In the genomic region with DNA sequence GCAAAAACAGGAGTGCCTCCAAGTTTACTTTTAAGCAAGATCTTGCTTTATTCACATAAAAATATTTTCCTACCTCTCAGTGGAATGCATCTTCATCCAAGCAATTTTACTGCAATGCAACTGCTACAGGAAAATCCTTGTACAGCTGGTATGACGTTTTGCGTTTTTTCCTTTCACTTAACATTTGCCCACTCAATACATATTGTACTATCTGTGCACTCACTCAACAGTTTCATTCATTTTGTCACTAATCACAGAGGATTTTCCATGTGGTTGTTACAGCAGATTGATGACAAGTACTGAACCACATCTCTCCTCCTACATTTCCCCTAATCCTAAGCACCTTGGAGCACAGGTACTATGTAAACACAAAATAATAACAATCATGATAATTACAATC, we compare ENCODE assay signal across 16 cellular contexts.
"Had no signal": no experiment of that assay in that cellular context is flagged by ENCODE, and none has a peak within 500 bp of the region (broad histone marks: within the 10 kb centered on the region; RNA-seq: fewer than 3 reads in every experiment).

No MANE protein-coding gene starts in this region.

- H3K4me1 Mint-ChIP-seq: activated CD4-positive, alpha-beta T cell treated with anti-CD3 and anti-CD28 coated beads, Interleukin-2, amount 10 ng/mL, durations not matched to agents 24 days and 14 days; activated naive CD8-positive, alpha-beta T cell treated with anti-CD3 and anti-CD28 coated beads, Interleukin-2, amount 10 ng/mL, durations not matched to agents 7 days and 5 days; activated T-helper 17 cell treated with anti-CD3 and anti-CD28 coated beads, Interleukin-2, amount 50 U/mL, for 72 hours; stimulated activated naive B cell treated with anti-CD40 and anti-IgM and Interleukin-4, amounts not matched to agents 10 μg/mL and 1 μg/mL and 100 μg/mL, for 72 hours had no signal

- H3K27ac Mint-ChIP-seq: activated CD4-positive, alpha-beta T cell treated with anti-CD3 and anti-CD28 coated beads, Interleukin-2, amount 10 ng/mL, durations not matched to agents 24 days and 14 days; activated CD8-positive, alpha-beta T cell treated with anti-CD3 and anti-CD28 coated beads for 36 hours; activated naive CD8-positive, alpha-beta T cell treated with anti-CD3 and anti-CD28 coated beads, Interleukin-2, amount 10 ng/mL, durations not matched to agents 7 days and 5 days; activated T-helper 17 cell treated with anti-CD3 and anti-CD28 coated beads, Interleukin-2, amount 50 U/mL, for 72 hours; natural killer cell treated with Interleukin-12 subunit alpha and Interleukin-12 subunit beta and Interleukin-15 and Interleukin-18, amount 100 ng/mL, for 72 hours; stimulated activated naive B cell treated with anti-CD40 and anti-IgM and Interleukin-4, amounts not matched to agents 10 μg/mL and 1 μg/mL and 100 μg/mL, for 72 hours had no signal

- H3K9me3 Mint-ChIP-seq: activated CD4-positive, alpha-beta T cell treated with anti-CD3 and anti-CD28 coated beads, Interleukin-2, amount 10 ng/mL, durations not matched to agents 24 days and 14 days; activated CD8-positive, alpha-beta T cell treated with anti-CD3 and anti-CD28 coated beads for 36 hours; activated naive CD8-positive, alpha-beta T cell treated with anti-CD3 and anti-CD28 coated beads, Interleukin-2, amount 10 ng/mL, durations not matched to agents 7 days and 5 days had no signal

- H3K36me3 Mint-ChIP-seq: activated naive CD8-positive, alpha-beta T cell treated with anti-CD3 and anti-CD28 coated beads, Interleukin-2, amount 10 ng/mL, durations not matched to agents 7 days and 5 days; natural killer cell treated with Interleukin-12 subunit alpha and Interleukin-12 subunit beta and Interleukin-15 and Interleukin-18, amount 100 ng/mL, for 72 hours; stimulated activated naive B cell treated with anti-CD40 and anti-IgM and Interleukin-4, amounts not matched to agents 10 μg/mL and 1 μg/mL and 100 μg/mL, for 72 hours had no signal

- ATAC-seq: activated CD8-positive, alpha-beta T cell treated with anti-CD3 and anti-CD28 coated beads for 36 hours; activated T-helper 17 cell treated with anti-CD3 and anti-CD28 coated beads, Interleukin-2, amount 50 U/mL, for 72 hours; gastrocnemius medialis; natural killer cell treated with Interleukin-12 subunit alpha and Interleukin-12 subunit beta and Interleukin-15 and Interleukin-18, amount 100 ng/mL, for 72 hours; stimulated activated naive B cell treated with anti-CD40 and anti-IgM and Interleukin-4, amounts not matched to agents 10 μg/mL and 1 μg/mL and 100 μg/mL, for 72 hours had no signal

- H3K4me3 Mint-ChIP-seq: activated CD4-positive, alpha-beta T cell treated with anti-CD3 and anti-CD28 coated beads, Interleukin-2, amount 10 ng/mL, durations not matched to agents 24 days and 14 days; activated CD8-positive, alpha-beta T cell treated with anti-CD3 and anti-CD28 coated beads for 36 hours; activated naive CD8-positive, alpha-beta T cell treated with anti-CD3 and anti-CD28 coated beads, Interleukin-2, amount 10 ng/mL, durations not matched to agents 7 days and 5 days; activated T-helper 17 cell treated with anti-CD3 and anti-CD28 coated beads, Interleukin-2, amount 50 U/mL, for 72 hours; natural killer cell treated with Interleukin-12 subunit alpha and Interleukin-12 subunit beta and Interleukin-15 and Interleukin-18, amount 100 ng/mL, for 72 hours; stimulated activated naive B cell treated with anti-CD40 and anti-IgM and Interleukin-4, amounts not matched to agents 10 μg/mL and 1 μg/mL and 100 μg/mL, for 72 hours had no signal

- DNase-seq: activated CD4-positive, alpha-beta T cell treated with anti-CD3 and anti-CD28 coated beads, Interleukin-2, amount 10 ng/mL, durations not matched to agents 24 days and 14 days; activated CD8-positive, alpha-beta T cell treated with anti-CD3 and anti-CD28 coated beads for 36 hours; activated naive CD4-positive, alpha-beta T cell treated with Interleukin-2 at 50 U/mL for 16 hours; activated naive CD8-positive, alpha-beta T cell treated with anti-CD3 and anti-CD28 coated beads, Interleukin-2, amount 10 ng/mL, durations not matched to agents 7 days and 5 days; activated T-cell treated with anti-CD3 and anti-CD28 coated beads, Interleukin-2, amount 50 U/mL, for 1 hour; amygdala; colonic mucosa; gastrocnemius medialis; head of caudate nucleus; lower lobe of right lung; nucleus accumbens; retina; stimulated activated naive B cell treated with anti-CD40 and anti-IgM and Interleukin-4, amounts not matched to agents 10 μg/mL and 1 μg/mL and 100 μg/mL, for 72 hours; thyroid gland had no signal

- H3K27me3 Mint-ChIP-seq: activated CD4-positive, alpha-beta T cell treated with anti-CD3 and anti-CD28 coated beads, Interleukin-2, amount 10 ng/mL, durations not matched to agents 24 days and 14 days had no signal
